Comparison of ENCODE assay signal across 9 cellular contexts in genomic region chr4:42655921-42656735, GRCh38. TPM values are rescaled to one million over a fixed set of nuclear protein-coding genes. Genes with fewer than 3 reads are reported as not detected.
A peak's percentile ranks its signal among the peaks of the same experiment; 100 is the strongest.
DNase-seq lines count a peak whose midpoint lies in the region; ATAC-seq, FAIRE-seq and TF ChIP-seq lines count a peak whose summit lies in the region.
"Had no signal": no experiment of that assay in that cellular context is flagged by ENCODE, and none has a peak within 500 bp of the region (broad histone marks: within the 10 kb centered on the region; RNA-seq: fewer than 3 reads in every experiment).

No MANE protein-coding gene starts in this region.

- FAIRE-seq in urothelium cell line (lab: Jason Lieb, UNC) = no peak
- FAIRE-seq: G401.6 had no signal

- H3K4me3 ChIP-seq in NT2/D1 (ENCODE audit: insufficient read length, low read depth) = peak overlapping the region; percentile 71

- intact Hi-C loops in head of caudate nucleus (cut with DNase I) = loop anchor here (5.0 kb wide), 1 partner anchor 84 kb away; no protein-coding TSS in a partner anchor

- DNase-seq in NCI-H2171 treated with DMSO at 0.1 percent for 48 hours (lab: John Stamatoyannopoulos, UW) = peak; percentile 23
- DNase-seq in NCI-H2171 (lab: John Stamatoyannopoulos, UW) = no peak
- no peak for DNase-seq in NT2/D1 (ENCODE audit: low read depth, low spot score)
- peak; percentile 27 for DNase-seq in activated gamma-delta T cell (lab: John Stamatoyannopoulos, UW)
- peak in 41 of 42 donors; percentile 39 to 79 (median 60) for DNase-seq in head of caudate nucleus
- DNase-seq in omental fat pad (ENCODE audit: low spot score) = peak; percentile 27
- peak; percentile 29 for DNase-seq in urothelium cell line (ENCODE audit: low spot score)

- H3K36me3 ChIP-seq in NT2/D1 (ENCODE audit: insufficient read depth, insufficient read length, low read length) = no peaks in the 10 kb centered on the region

- H3K27me3 ChIP-seq in NT2/D1 (ENCODE audit: insufficient read depth, insufficient read length) = peaks cover 17% of the 10 kb centered on the region

- peak overlapping the region; percentile 67 for H3K9ac ChIP-seq in NT2/D1 (ENCODE audit: insufficient read length, low read depth)

- TF ChIP-seq CTCF in omental fat pad (IDR thresholded peaks at IDR 0.05) = no peak

- ATAC-seq in HG02943 (IDR thresholded peaks at IDR 0.05; ENCODE audit: low read depth, unreplicated experiment) (peak; percentile 29), omental fat pad (ENCODE audit: low FRiP score) (peak; percentile 1)

- peaks cover 5% of the 10 kb centered on the region; the same call in 1 of the 2 replicates for H3K9me3 ChIP-seq in NT2/D1 (ENCODE audit: insufficient read depth, low read length)

- H3K4me1 ChIP-seq in NT2/D1 (ENCODE audit: insufficient read depth, insufficient read length) = no peaks in the 10 kb centered on the region

RNA-seq across cellular contexts. Expression of gene ATP8A1, which starts 0.8 kb away (rescaled TPM):
- total RNA-seq in omental fat pad = 10 to 100 TPM; 10.5 to 37.0 (median 16.4) TPM

Comparison
In these comparisons a context has a peak if more than half of its experiments do, and no peak if none do; other contexts are left out.
1. DNase-seq: peak in NCI-H2171 treated with DMSO at 0.1 percent for 48 hours (single experiment), activated gamma-delta T cell (single experiment), head of caudate nucleus (41 of 42), omental fat pad (single experiment) and urothelium cell line (single experiment); none in NCI-H2171 (single experiment) and NT2/D1 (single experiment).